In genomic region chr9:104872959-104873850, GRCh38 we compare ENCODE assay signal across 7 cellular contexts. TPM values are rescaled to one million over a fixed set of nuclear protein-coding genes. Genes with fewer than 3 reads are reported as not detected.
A peak's percentile ranks its signal among the peaks of the same experiment; 100 is the strongest.
DNase-seq lines count a peak whose midpoint lies in the region; FAIRE-seq and TF ChIP-seq lines count a peak whose summit lies in the region.

No MANE protein-coding gene starts in this region.

- peak overlapping the region; percentile 93 for H3K27ac Mint-ChIP-seq in astrocyte (ENCODE audit: unreplicated experiment)

- no peak overlapping the region for H2AFZ ChIP-seq in astrocyte (ENCODE audit: low read depth, low read length)

- H3K79me2 ChIP-seq in astrocyte (ENCODE audit: insufficient read depth, low read length): peaks cover 13% of the 10 kb centered on the region

- peak overlapping the region; percentile 60 for H3K27ac ChIP-seq in HUES48 (ENCODE audit: low read depth, low read length)
- H3K27ac ChIP-seq in astrocyte (ENCODE audit: low read depth, low read length): peak overlapping the region; percentile 98
- H3K27ac ChIP-seq in subcutaneous abdominal adipose tissue (ENCODE audit: low read depth, low read length): peak overlapping the region; percentile 81

- peaks cover 37% of the 10 kb centered on the region for H3K36me3 Mint-ChIP-seq in astrocyte (ENCODE audit: low read depth, unreplicated experiment)

- peak overlapping the region; percentile 65 for H3K4me2 ChIP-seq in astrocyte (ENCODE audit: low read length)

- H3K27me3 Mint-ChIP-seq in astrocyte (ENCODE audit: low read depth, unreplicated experiment): no peaks in the 10 kb centered on the region

- H3K9me3 ChIP-seq in HUES48 (ENCODE audit: control insufficient read depth, insufficient read depth, low read length) (no peaks in the 10 kb centered on the region), astrocyte (ENCODE audit: insufficient read depth, low read depth, low read length) (no peaks in the 10 kb centered on the region), subcutaneous abdominal adipose tissue (ENCODE audit: control insufficient read depth in 5 of 5, low read length in 5 of 5) (no peaks in the 10 kb centered on the region)

- no peak for TF ChIP-seq POLR2A in GM12892 (IDR thresholded peaks at IDR 0.05; ENCODE audit: low read depth, low read length)

- H3K4me3 Mint-ChIP-seq in astrocyte (ENCODE audit: unreplicated experiment): no peak overlapping the region

- H3K4me1 Mint-ChIP-seq in astrocyte (ENCODE audit: low read depth, unreplicated experiment): peaks cover 57% of the 10 kb centered on the region

- H3K9ac ChIP-seq in HUES48 (ENCODE audit: low read depth, low read length) (no peak overlapping the region), astrocyte (ENCODE audit: low read length) (peak overlapping the region; percentile 81), subcutaneous abdominal adipose tissue (ENCODE audit: low read length in 5 of 5) (peak overlapping the region in 3 of 5 donors; percentile 43 to 66 (median 44))

- H3K27me3 ChIP-seq in HUES48 (ENCODE audit: control insufficient read depth, insufficient read depth, low read length) (no peaks in the 10 kb centered on the region), astrocyte (ENCODE audit: insufficient read depth, low read length) (no peaks in the 10 kb centered on the region), subcutaneous abdominal adipose tissue (ENCODE audit: control insufficient read depth in 5 of 5, insufficient read depth in 4 of 5, low read length in 5 of 5) (no peaks in the 10 kb centered on the region)

- no peaks in the 10 kb centered on the region for H4K20me1 ChIP-seq in astrocyte (ENCODE audit: insufficient read depth, low read length)

- H3K4me1 ChIP-seq in HUES48 (ENCODE audit: control insufficient read depth, insufficient read depth, low read length) (peaks cover 11% of the 10 kb centered on the region), astrocyte (ENCODE audit: insufficient read depth, low read length) (peaks cover 51% of the 10 kb centered on the region), subcutaneous abdominal adipose tissue (ENCODE audit: control insufficient read depth in 5 of 5, insufficient read depth in 5 of 5, low read length in 5 of 5) (peaks cover 2 to 52% (median 46%) of the 10 kb centered on the region in 5 donors)

- peak; percentile 98 for DNase-seq in astrocyte (ENCODE audit: low read depth)
- peak; percentile 93 for DNase-seq in islet precursor cell
- DNase-seq in OCI-M2 (lab: John Stamatoyannopoulos, UW; ENCODE audit: unreplicated experiment): no peak
- DNase-seq in NCI-H1436 treated with DMSO at 0.1 percent for 48 hours (lab: John Stamatoyannopoulos, UW): no peak
- no peak for DNase-seq in GM12892 (ENCODE audit: insufficient read length)

- peak; percentile 97 for FAIRE-seq in astrocyte (lab: Jason Lieb, UNC)
- FAIRE-seq in GM12892 (lab: Jason Lieb, UNC): no peak

- peaks cover 2% of the 10 kb centered on the region for H3K9me3 Mint-ChIP-seq in astrocyte (ENCODE audit: unreplicated experiment)

- H3K36me3 ChIP-seq in HUES48 (ENCODE audit: control insufficient read depth, insufficient read depth, low read length): peaks cover 3% of the 10 kb centered on the region; the same call in 1 of the 2 replicates
- peaks cover 4% of the 10 kb centered on the region for H3K36me3 ChIP-seq in astrocyte (ENCODE audit: insufficient read depth, low read length)
- peaks cover 21 to 70% (median 50%) of the 10 kb centered on the region in 5 donors for H3K36me3 ChIP-seq in subcutaneous abdominal adipose tissue (ENCODE audit: control insufficient read depth in 5 of 5, insufficient read depth in 5 of 5, low read length in 5 of 5)

- no peak overlapping the region for H3K4me3 ChIP-seq in HUES48 (ENCODE audit: low read depth, low read length)
- peak overlapping the region; percentile 13 for H3K4me3 ChIP-seq in astrocyte (ENCODE audit: insufficient read depth, low read depth, low read length)
- no peak overlapping the region for H3K4me3 ChIP-seq in subcutaneous abdominal adipose tissue (ENCODE audit: low read depth in 1 of 5, low read length in 5 of 5)

- TF ChIP-seq CTCF in astrocyte (IDR thresholded peaks at IDR 0.05; ENCODE audit: insufficient read depth, low read depth, low read length): no peak

RNA-seq across cellular contexts. Expression of gene ABCA1, which starts 54.8 kb away (rescaled TPM):
- total RNA-seq in astrocyte: 109 and 125 TPM in 2 replicates
- 0.06 TPM for polyA plus RNA-seq in GM12892 (2012; ENCODE audit: missing spikeins)

Comparison
In these comparisons a context has a peak if more than half of its experiments do, and no peak if none do; other contexts are left out.
1. DNase-seq: peak in astrocyte (single experiment) and islet precursor cell (single experiment); none in OCI-M2 (single experiment), NCI-H1436 treated with DMSO at 0.1 percent for 48 hours (single experiment) and GM12892 (single experiment).
2. Peak in every context shown above with its lines, with median percentiles within 50 percentile points of each other: H3K27ac ChIP-seq.